Comparison of ENCODE assay signal across 9 cellular contexts in genomic region chr11:9138133-9138453, GRCh38. TPM values are rescaled to one million over a fixed set of nuclear protein-coding genes. Genes with fewer than 3 reads are reported as not detected.
A peak's percentile ranks its signal among the peaks of the same experiment; 100 is the strongest.
DNase-seq lines count a peak whose midpoint lies in the region; ATAC-seq and TF ChIP-seq lines count a peak whose summit lies in the region.
"Had no signal": no experiment of that assay in that cellular context is flagged by ENCODE, and none has a peak within 500 bp of the region (broad histone marks: within the 10 kb centered on the region; RNA-seq: fewer than 3 reads in every experiment).

No MANE protein-coding gene starts in this region.

- no peak for DNase-seq in Caco-2
- no peak for DNase-seq in HCT116 (ENCODE audit: low read depth, low spot score)
- no peak for DNase-seq in RWPE2 (ENCODE audit: low spot score)
- no peak for DNase-seq in left colon
- no peak for DNase-seq in anterior cingulate cortex (lab: John Stamatoyannopoulos, UW)
- DNase-seq in dedifferentiated amniotic fluid mesenchymal stem cell (ENCODE audit: extremely low spot score), result no peak
- no peak for DNase-seq in NCI-H1436 treated with DMSO at 0.1 percent for 48 hours (lab: John Stamatoyannopoulos, UW)
- no peak for DNase-seq in activated CD8-positive, alpha-beta memory T cell treated with anti-CD3 and anti-CD28 coated beads, Interleukin-2, amount 50 U/mL, for 4 hours

- intact Hi-C loops in Caco-2 (cut with micrococcal nuclease; ENCODE audit: unreplicated experiment), result loop anchor here (5.0 kb wide), 1 partner anchor 81 kb away; no protein-coding TSS in a partner anchor
- intact Hi-C loops in HCT116 (cut with micrococcal nuclease), result loop anchor here (5.0 kb wide), 1 partner anchor 176 kb away; the partner anchor contains the start of gene TMEM9B
- intact Hi-C loops in left colon (cut with DNase I, micrococcal nuclease), result loop anchor here (2.0 to 10.0 kb wide), 2 partner anchors 121 to 123 kb away; no protein-coding TSS in a partner anchor

- H3K27ac Mint-ChIP-seq in Caco-2 (ENCODE audit: unreplicated experiment), result peak overlapping the region; percentile 62

- no peaks in the 10 kb centered on the region for H3K9me3 ChIP-seq in Caco-2
- no peaks in the 10 kb centered on the region for H3K9me3 ChIP-seq in HCT116 (ENCODE audit: control insufficient read depth in 1 of 2, insufficient read depth in 1 of 2, low read depth in 1 of 2, low read length in 2 of 2)
- H3K9me3 ChIP-seq in RWPE2 (ENCODE audit: severe bottlenecking), result no peaks in the 10 kb centered on the region

- no peak for TF ChIP-seq RAD21 in HCT116 (IDR thresholded peaks at IDR 0.05; ENCODE audit: low read depth)

- CTCF ChIA-PET in Caco-2 (lab: Charles Lee), result interaction anchor here (0.6 to 2.0 kb wide), 23 partner anchors 9 to 506 kb away, joined by 3 to 110 read pairs (median 6); partner anchors contain the start of genes NRIP3, TMEM9B and WEE1
- CTCF ChIA-PET in HCT116 (lab: Charles Lee), result interaction anchor here (0.8 to 4.1 kb wide), 15 partner anchors 9 to 450 kb away, joined by 3 to 26 read pairs (median 6); partner anchors contain the start of genes AKIP1 and TMEM9B

- no peaks in the 10 kb centered on the region for H3K4me1 Mint-ChIP-seq in Caco-2 (ENCODE audit: low read depth, unreplicated experiment)

- H3K9me3 Mint-ChIP-seq in Caco-2 (ENCODE audit: unreplicated experiment), result no peaks in the 10 kb centered on the region

- H3K27ac ChIP-seq in HCT116 (ENCODE audit: low read depth, low read length) (peak overlapping the region; percentile 75), RWPE2 (ENCODE audit: poor library complexity, severe bottlenecking) (peak overlapping the region; percentile 55)

- RAD21 ChIA-PET in HCT116 (lab: Charles Lee; ENCODE audit: low non-redundant PET in 1 of 2, low total read pairs in 2 of 2, uncharacterized antibody in 2 of 2, unreplicated experiment in 2 of 2), result interaction anchor here (0.9 to 1.8 kb wide), 2 partner anchors 122 to 123 kb away, joined by 3 to 20 read pairs; no protein-coding TSS in a partner anchor

- no peak overlapping the region for H3K9ac ChIP-seq in HCT116 (ENCODE audit: low read length)

- H3K9me2 ChIP-seq in HCT116 (ENCODE audit: insufficient read depth), result no peaks in the 10 kb centered on the region

- peaks cover 2% of the 10 kb centered on the region; the same call in 1 of the 2 replicates for H3K36me3 ChIP-seq in Caco-2 (ENCODE audit: control insufficient read depth, insufficient read depth, low read length)
- peaks cover 5 to 11% of the 10 kb centered on the region in 2 experiments; a peak in 3 of 4 replicates for H3K36me3 ChIP-seq in HCT116 (ENCODE audit: control insufficient read depth in 1 of 2, insufficient read depth in 2 of 2, low read length in 2 of 2)
- H3K36me3 ChIP-seq in RWPE2 (ENCODE audit: low read depth), result peaks cover 42% of the 10 kb centered on the region

- peak overlapping the region; percentile 53; the same call in 1 of the 2 replicates for H3K4me2 ChIP-seq in HCT116 (ENCODE audit: low read length)

- H2AFZ ChIP-seq in HCT116 (ENCODE audit: low read depth, low read length, poor library complexity, severe bottlenecking), result no peak overlapping the region

- no peaks in the 10 kb centered on the region for H3K27me3 Mint-ChIP-seq in Caco-2 (ENCODE audit: insufficient read depth, unreplicated experiment)
- H3K27me3 Mint-ChIP-seq: activated naive CD8-positive, alpha-beta T cell had no signal

- POLR2A ChIA-PET in Caco-2 (lab: Charles Lee) (interaction anchor here (1.0 kb wide), 1 partner anchor 173 kb away, joined by 3 read pairs; no protein-coding TSS in a partner anchor), HCT116 (lab: Charles Lee) (interaction anchor here (1.0 to 1.3 kb wide), 3 partner anchors 9 to 174 kb away, joined by 3 read pairs; no protein-coding TSS in a partner anchor)

- no peaks in the 10 kb centered on the region for H3K79me2 ChIP-seq in HCT116 (ENCODE audit: insufficient read depth, low read length)

- H3K4me3 ChIP-seq in Caco-2 (ENCODE audit: low read depth, low read length) (no peak overlapping the region), HCT116 (replicated peaks in 1 of 2; ENCODE audit: low read depth in 1 of 2, low read length in 2 of 2) (no peak overlapping the region), RWPE2 (ENCODE audit: severe bottlenecking) (no peak overlapping the region)

- peaks cover 38% of the 10 kb centered on the region for H3K36me3 Mint-ChIP-seq in Caco-2 (ENCODE audit: insufficient read depth, unreplicated experiment)

- H3K4me3 Mint-ChIP-seq in Caco-2 (ENCODE audit: unreplicated experiment), result no peak overlapping the region
- H3K4me3 Mint-ChIP-seq: activated naive CD8-positive, alpha-beta T cell had no signal

- no peak for TF ChIP-seq POLR2A in HCT116 (IDR thresholded peaks at IDR 0.05; ENCODE audit: borderline replicate concordance, extremely low read depth, insufficient read depth, insufficient read length)

- TF ChIP-seq CTCF in Caco-2 (IDR thresholded peaks at IDR 0.05; ENCODE audit: insufficient read depth in 1 of 2, low read depth in 1 of 2, low read length in 1 of 2, severe bottlenecking in 1 of 2, unreplicated experiment in 1 of 2) (no peak), HCT116 (IDR thresholded peaks at IDR 0.05 in 2 of 3, conservative IDR thresholded peaks at IDR 0.05 in 1 of 3; ENCODE audit: borderline replicate concordance in 1 of 3, insufficient read depth in 1 of 3, low read depth in 2 of 3, low read length in 2 of 3) (no peak), RWPE2 (IDR thresholded peaks at IDR 0.05; ENCODE audit: poor library complexity, severe bottlenecking) (no peak)

- no peaks in the 10 kb centered on the region for H3K4me1 ChIP-seq in Caco-2
- H3K4me1 ChIP-seq in HCT116 (ENCODE audit: control insufficient read depth in 1 of 2, insufficient read depth in 2 of 2, low read length in 2 of 2), result peaks cover 33 to 35% of the 10 kb centered on the region in 2 experiments
- peaks cover 23% of the 10 kb centered on the region for H3K4me1 ChIP-seq in RWPE2 (ENCODE audit: insufficient read depth, poor library complexity, severe bottlenecking)

- H3K27me3 ChIP-seq in Caco-2 (replicated peaks; ENCODE audit: control insufficient read depth, insufficient read depth, low read length) (no peaks in the 10 kb centered on the region), HCT116 (ENCODE audit: insufficient read depth, low read length) (no peaks in the 10 kb centered on the region), RWPE2 (ENCODE audit: insufficient read depth, poor library complexity, severe bottlenecking) (no peaks in the 10 kb centered on the region)

- H4K20me1 ChIP-seq in HCT116 (ENCODE audit: insufficient read depth), result peaks cover 5% of the 10 kb centered on the region; the same call in 1 of the 2 replicates

- ATAC-seq in HCT116 (peak; percentile 7), RWPE2 (ENCODE audit: low read depth) (no peak), left colon (peak; percentile 4)

- no TSS peak for BruUV-seq in Caco-2 (replicated peaks; lab: Mats Ljungman, UMichigan)
- BruUV-seq in HCT116 (replicated peaks; lab: Mats Ljungman, UMichigan), result no TSS peak

TF ChIP-seq in HCT116, 20 proteins besides CTCF, POLR2A, EP300 and RAD21:
- TF ChIP-seq EZH2phosphoT487 (IDR thresholded peaks at IDR 0.05; ENCODE audit: borderline replicate concordance) (no peak), EGR1 (IDR thresholded peaks at IDR 0.05; ENCODE audit: low read depth) (no peak), POLR2AphosphoS5 (IDR thresholded peaks at IDR 0.05; ENCODE audit: low read depth, low read length) (no peak), YY1 (IDR thresholded peaks at IDR 0.05; ENCODE audit: extremely low read depth, insufficient replicate concordance, low read depth, low read length) (no peak), SIN3A (IDR thresholded peaks at IDR 0.05; ENCODE audit: low read depth) (no peak), ZFX (IDR thresholded peaks at IDR 0.05) (no peak), CBX3 (IDR thresholded peaks at IDR 0.05; ENCODE audit: low read depth) (no peak)

RNA-seq across cellular contexts. Expression of gene SCUBE2, which starts 46.7 kb away (rescaled TPM):
- 3.1 and 3.2 TPM in 2 replicates for total RNA-seq in Caco-2 (2022)
- total RNA-seq in HCT116 (2021; ENCODE audit: unreplicated experiment), result 1.3 TPM
- polyA plus RNA-seq in HCT116 (2012), result 0.51 and 1.6 TPM in 2 replicates
- 1 to 10 TPM; 8.3 TPM for total RNA-seq in left colon
